18 cellular contexts compared by ENCODE assay signal in genomic region chr14:105517096-105517495, GRCh38. TPM values are rescaled to one million over a fixed set of nuclear protein-coding genes. Genes with fewer than 3 reads are reported as not detected.
DNase-seq lines count a peak whose midpoint lies in the region; ATAC-seq, FAIRE-seq and TF ChIP-seq lines count a peak whose summit lies in the region.
"Had no signal": no experiment of that assay in that cellular context is flagged by ENCODE, and none has a peak within 500 bp of the region (broad histone marks: within the 10 kb centered on the region; RNA-seq: fewer than 3 reads in every experiment).

No MANE protein-coding gene starts in this region.

- H3K36me3 ChIP-seq in astrocyte (ENCODE audit: insufficient read depth, low read length) (no peaks in the 10 kb centered on the region), upper lobe of right lung (no peaks in the 10 kb centered on the region), ovary (no peaks in the 10 kb centered on the region)
- H3K36me3 ChIP-seq: BLaER1, HAP-1 had no signal

- H3K4me1 ChIP-seq in astrocyte (ENCODE audit: insufficient read depth, low read length), result no peaks in the 10 kb centered on the region
- H3K4me1 ChIP-seq in upper lobe of right lung, result no peaks in the 10 kb centered on the region
- no peaks in the 10 kb centered on the region for H3K4me1 ChIP-seq in ovary (ENCODE audit: insufficient read depth)
- H3K4me1 ChIP-seq: HAP-1 had no signal

- no peaks in the 10 kb centered on the region for H4K20me1 ChIP-seq in astrocyte (ENCODE audit: insufficient read depth, low read length)
- H4K20me1 ChIP-seq: BLaER1 had no signal

- TF ChIP-seq CTCF in astrocyte (IDR thresholded peaks at IDR 0.05; ENCODE audit: insufficient read depth, low read depth, low read length) (no peak), upper lobe of right lung (IDR thresholded peaks at IDR 0.05) (no peak), ovary (IDR thresholded peaks at IDR 0.05) (no peak)

- H3K27me3 ChIP-seq in astrocyte (ENCODE audit: insufficient read depth, low read length) (peaks cover 2% of the 10 kb centered on the region), upper lobe of right lung (peaks cover 9% of the 10 kb centered on the region), ovary (no peaks in the 10 kb centered on the region)
- H3K27me3 ChIP-seq: BLaER1 had no signal

- H3K4me3 Mint-ChIP-seq in astrocyte (ENCODE audit: unreplicated experiment), result no peak overlapping the region
- H3K4me3 Mint-ChIP-seq: CD8-positive, alpha-beta T cell had no signal

- H3K9me3 ChIP-seq in astrocyte (ENCODE audit: insufficient read depth, low read depth, low read length) (no peaks in the 10 kb centered on the region), upper lobe of right lung (no peaks in the 10 kb centered on the region), ovary (no peaks in the 10 kb centered on the region)
- H3K9me3 ChIP-seq: HAP-1 had no signal

- 41 to 49% (median 45%) methylated on average over 5 of the region's 5 CpGs for WGBS in ovary, 3 donors

- H3K4me1 Mint-ChIP-seq in astrocyte (ENCODE audit: low read depth, unreplicated experiment), result peaks cover 3% of the 10 kb centered on the region

- H3K9ac ChIP-seq in astrocyte (ENCODE audit: low read length), result no peak overlapping the region
- H3K9ac ChIP-seq: BLaER1, GM23248 had no signal

- peaks cover 8% of the 10 kb centered on the region for H3K9me3 Mint-ChIP-seq in astrocyte (ENCODE audit: unreplicated experiment)
- H3K9me3 Mint-ChIP-seq: CD8-positive, alpha-beta T cell had no signal

- H3K27ac ChIP-seq in astrocyte (ENCODE audit: low read depth, low read length) (no peak overlapping the region), upper lobe of right lung (no peak overlapping the region), ovary (no peak overlapping the region)
- H3K27ac ChIP-seq: BLaER1, GM23248 had no signal

- peaks cover 53% of the 10 kb centered on the region for H3K27me3 Mint-ChIP-seq in astrocyte (ENCODE audit: low read depth, unreplicated experiment)

- no peak overlapping the region for H3K4me2 ChIP-seq in astrocyte (ENCODE audit: low read length)
- H3K4me2 ChIP-seq: BLaER1 had no signal

- no peaks in the 10 kb centered on the region for H3K79me2 ChIP-seq in astrocyte (ENCODE audit: insufficient read depth, low read length)

- no peaks in the 10 kb centered on the region for H3K36me3 Mint-ChIP-seq in astrocyte (ENCODE audit: low read depth, unreplicated experiment)
- H3K36me3 Mint-ChIP-seq: CD8-positive, alpha-beta T cell had no signal

- no peak for TF ChIP-seq POLR2A in ovary (IDR thresholded peaks at IDR 0.05)

- H3K4me3 ChIP-seq in astrocyte (ENCODE audit: insufficient read depth, low read depth, low read length) (no peak overlapping the region), upper lobe of right lung (no peak overlapping the region), ovary (no peak overlapping the region)
- H3K4me3 ChIP-seq: BLaER1, GM12878, GM23248, HAP-1 had no signal

- no peak for ATAC-seq in upper lobe of right lung
- ATAC-seq: CD8-positive, alpha-beta T cell; GM12878 had no signal

- H3K27ac Mint-ChIP-seq in astrocyte (ENCODE audit: unreplicated experiment), result no peak overlapping the region
- H3K27ac Mint-ChIP-seq: CD8-positive, alpha-beta T cell had no signal

- TF ChIP-seq EP300 in ovary (IDR thresholded peaks at IDR 0.05), result no peak

- in situ Hi-C loops in G401 (cut with HindIII; ENCODE audit: low sequenced_read_pairs), result no loop called here

- FAIRE-seq in astrocyte (lab: Jason Lieb, UNC), result no peak
- FAIRE-seq: GM12878, GM19239 had no signal

- DNase-seq in Daoy (ENCODE audit: low read depth), result peak; percentile 40
- DNase-seq in RPMI7951 (ENCODE audit: low read depth), result peak; percentile 68
- DNase-seq in astrocyte (ENCODE audit: low read depth), result peak; percentile 5
- peak; percentile 5 for DNase-seq in upper lobe of right lung
- DNase-seq in NCI-H526 treated with DMSO at 0.1 percent for 48 hours (lab: John Stamatoyannopoulos, UW), result no peak
- DNase-seq in ovary, result no peak
- no peak for DNase-seq in stimulated activated CD4-positive, alpha-beta T cell treated with anti-CD3 and anti-CD28 coated beads, Interleukin-15, amount 100 ng/mL, for 24 hours
- DNase-seq in G401 (ENCODE audit: low spot score), result no peak
- DNase-seq: 8988T; Calu3; CD8-positive, alpha-beta T cell; DMS79 treated with DMSO at 0.1 percent for 48 hours; GM23248 had no signal

- intact Hi-C loops in upper lobe of right lung (cut with DNase I), result no loop called here
- intact Hi-C loops in ovary (cut with DNase I), result no loop called here

- H2AFZ ChIP-seq in astrocyte (ENCODE audit: low read depth, low read length), result no peak overlapping the region
- H2AFZ ChIP-seq: GM23248 had no signal

RNA-seq across cellular contexts. Expression of gene TMEM121, which starts 9.3 kb away (rescaled TPM):
- 8.4 and 8.7 TPM in 2 replicates for total RNA-seq in Daoy (2014; rRNA removed; shearing (Covaris generic))
- 0.36 and 0.98 TPM in 2 replicates for total RNA-seq in RPMI7951 (2014; rRNA removed; shearing (Covaris generic))
- 4.0 and 5.2 TPM in 2 replicates for total RNA-seq in astrocyte
- 1.5 TPM for total RNA-seq in upper lobe of right lung
- total RNA-seq in ovary, result 1 to 10 TPM; 3.3 to 9.0 (median 4.4) TPM
- polyA plus RNA-seq in ovary, result 1 to 10 TPM in 1 of 2 donors, not detected in 1; 3.8 TPM
- 23.8 and 39.1 TPM in 2 replicates for total RNA-seq in G401 (2014; rRNA removed; shearing (Covaris generic))

RNA-seq across cellular contexts. Expression of gene TEDC1, which starts 26.1 kb away (rescaled TPM):
- 61.9 and 73.5 TPM in 2 replicates for total RNA-seq in Daoy (2014; rRNA removed; shearing (Covaris generic))
- total RNA-seq in RPMI7951 (2014; rRNA removed; shearing (Covaris generic)), result 13.7 and 21.0 TPM in 2 replicates
- total RNA-seq in astrocyte, result 4.0 and 5.5 TPM in 2 replicates
- total RNA-seq in upper lobe of right lung, result 7.9 TPM
- total RNA-seq in ovary, result 1 to 10 TPM; 2.6 to 8.2 (median 3.8) TPM
- polyA plus RNA-seq in ovary, result 1 to 10 TPM in 1 of 2 donors, not detected in 1; 5.3 TPM
- total RNA-seq in G401 (2014; rRNA removed; shearing (Covaris generic)), result 67.1 and 89.1 TPM in 2 replicates

RNA-seq across cellular contexts. Expression of gene CRIP1, which starts 30.4 kb away (rescaled TPM):
- total RNA-seq in Daoy (2014; rRNA removed; shearing (Covaris generic)), result 15.0 and 20.4 TPM in 2 replicates
- 0.12 TPM in 1 of 2 replicates, not detected in the other for total RNA-seq in RPMI7951 (2014; rRNA removed; shearing (Covaris generic))
- total RNA-seq in astrocyte, result 21.3 and 29.5 TPM in 2 replicates
- total RNA-seq in upper lobe of right lung, result 96.2 TPM
- total RNA-seq in ovary, result 10 to 100 TPM in 5 of 7 donors, 1 to 10 TPM in 2; 3.2 to 72.8 (median 26.4) TPM
- 100 to 1,000 TPM in 1 of 2 donors, 1 to 10 TPM in 1; 7.2 to 116 TPM for polyA plus RNA-seq in ovary
- total RNA-seq in G401 (2014; rRNA removed; shearing (Covaris generic)), result 8.6 TPM in 1 of 2 replicates, not detected in the other
- total RNA-seq: H4 had no signal

RNA-seq across cellular contexts. Expression of gene CRIP2, which starts 42.5 kb away (rescaled TPM):
- total RNA-seq in Daoy (2014; rRNA removed; shearing (Covaris generic)), result 88.8 and 94.1 TPM in 2 replicates
- total RNA-seq in RPMI7951 (2014; rRNA removed; shearing (Covaris generic)), result 120 and 146 TPM in 2 replicates
- total RNA-seq in astrocyte (56.0 and 71.8 TPM in 2 replicates), upper lobe of right lung (191 TPM), ovary (100 to 1,000 TPM in 1 of 7 donors, 10 to 100 TPM in 6; 21.3 to 242 (median 47.8) TPM)
- 10 to 100 TPM in 1 of 2 donors, under 1 TPM in 1; 0.35 to 95.1 TPM for polyA plus RNA-seq in ovary
- total RNA-seq in G401 (2014; rRNA removed; shearing (Covaris generic)), result 184 and 209 TPM in 2 replicates

Comparison
In these comparisons a context has a peak if more than half of its experiments do, and no peak if none do; other contexts are left out.
1. DNase-seq: peak in Daoy (single experiment), RPMI7951 (single experiment), astrocyte (single experiment) and upper lobe of right lung (single experiment); none in NCI-H526 treated with DMSO at 0.1 percent for 48 hours (single experiment), ovary (0 of 5), stimulated activated CD4-positive, alpha-beta T cell treated with anti-CD3 and anti-CD28 coated beads, Interleukin-15, amount 100 ng/mL, for 24 hours (single experiment) and G401 (single experiment).